ENCODE assay signal across 31 cellular contexts in genomic region chr9:34556951-34557350, GRCh38. TPM values are rescaled to one million over a fixed set of nuclear protein-coding genes. Genes with fewer than 3 reads are reported as not detected.
"Had no signal": no experiment of that assay in that cellular context is flagged by ENCODE, and none has a peak within 500 bp of the region (broad histone marks: within the 10 kb centered on the region; RNA-seq: fewer than 3 reads in every experiment).

No MANE protein-coding gene starts in this region.

- H3K27me3 ChIP-seq: ascending aorta, gastrocnemius medialis had no signal

- H3K4me3 ChIP-seq: ascending aorta, gastrocnemius medialis had no signal

- H3K4me1 Mint-ChIP-seq: activated B cell treated with CpG ODN at 0.5 μM for 24 hours; activated T-helper 17 cell treated with anti-CD3 and anti-CD28 coated beads, Interleukin-2, amount 50 U/mL, for 72 hours; central memory CD8-positive, alpha-beta T cell had no signal

- H3K27ac Mint-ChIP-seq: activated B cell treated with CpG ODN at 0.5 μM for 24 hours; activated CD8-positive, alpha-beta T cell treated with anti-CD3 and anti-CD28 coated beads for 36 hours; activated naive CD8-positive, alpha-beta T cell; activated T-helper 17 cell treated with anti-CD3 and anti-CD28 coated beads, Interleukin-2, amount 50 U/mL, for 72 hours; T-helper 17 cell; T-helper 2 cell treated with Interferon-gamma antibody and Interleukin-4, amounts not matched to agents 5 μg/mL and 100 μg/mL, for 36 hours had no signal

- H3K27ac ChIP-seq: ascending aorta, brain microvascular endothelial cell, foreskin keratinocyte, WERI-Rb-1 had no signal

- H3K4me3 Mint-ChIP-seq: activated B cell treated with CpG ODN at 0.5 μM for 24 hours; activated CD8-positive, alpha-beta T cell treated with anti-CD3 and anti-CD28 coated beads for 36 hours; activated naive CD8-positive, alpha-beta T cell; activated T-cell treated with anti-CD3 and anti-CD28 coated beads, Interleukin-2, amount 50 U/mL, for 4 hours; activated T-helper 17 cell treated with anti-CD3 and anti-CD28 coated beads, Interleukin-2, amount 50 U/mL, for 72 hours; central memory CD8-positive, alpha-beta T cell; T-helper 17 cell; T-helper 2 cell treated with Interferon-gamma antibody and Interleukin-4, amounts not matched to agents 5 μg/mL and 100 μg/mL, for 36 hours had no signal

- H3K36me3 Mint-ChIP-seq: activated naive CD8-positive, alpha-beta T cell had no signal

- H3K4me1 ChIP-seq: ascending aorta, foreskin keratinocyte had no signal

- H3K9me3 Mint-ChIP-seq: activated B cell treated with CpG ODN at 0.5 μM for 24 hours; activated CD8-positive, alpha-beta T cell treated with anti-CD3 and anti-CD28 coated beads for 36 hours; activated T-helper 17 cell treated with anti-CD3 and anti-CD28 coated beads, Interleukin-2, amount 50 U/mL, for 72 hours; central memory CD8-positive, alpha-beta T cell; T-helper 2 cell treated with Interferon-gamma antibody and Interleukin-4, amounts not matched to agents 5 μg/mL and 100 μg/mL, for 36 hours had no signal

- H3K9me3 ChIP-seq: ascending aorta, gastrocnemius medialis had no signal

- H3K36me3 ChIP-seq: ascending aorta, brain microvascular endothelial cell had no signal

- DNase-seq: activated B cell treated with CpG ODN at 0.5 μM for 24 hours; activated CD4-positive, alpha-beta T cell treated with anti-CD3 and anti-CD28 coated beads for 48 hours; activated CD4-positive, alpha-beta T cell treated with anti-CD3 and anti-CD28 coated beads, Interleukin-2, amount 50 U/mL, for 1 hour; activated CD4-positive, alpha-beta T cell treated with anti-CD3 and anti-CD28 coated beads, Interleukin-2, amount 50 U/mL, for 48 hours; activated CD8-positive, alpha-beta memory T cell treated with anti-CD3 and anti-CD28 coated beads for 24 hours; activated CD8-positive, alpha-beta T cell treated with anti-CD3 and anti-CD28 coated beads for 36 hours; activated effector memory CD4-positive, alpha-beta T cell treated with Interleukin-2 at 50 U/mL for 16 hours; activated gamma-delta T cell treated with Interleukin-2 at 50 U/mL for 16 hours; activated naive CD4-positive, alpha-beta T cell treated with anti-CD3 and anti-CD28 coated beads, Interleukin-2, amount 50 U/mL, for 16 hours; activated naive CD4-positive, alpha-beta T cell treated with Interleukin-2 at 50 U/mL for 16 hours; activated T-cell treated with anti-CD3 and anti-CD28 coated beads, Interleukin-2, amount 50 U/mL, for 4 hours; amniotic stem cell; brain microvascular endothelial cell; cortex of kidney; dermis blood vessel endothelial cell; effector CD4-positive, alpha-beta T cell; foreskin keratinocyte; gastrocnemius medialis; glutamatergic neuron; T-helper 1 cell; T-helper 17 cell; T1000; WERI-Rb-1 had no signal

RNA-seq across cellular contexts. Expression of gene CNTFR, which starts 32.6 kb away (rescaled TPM):
- total RNA-seq: activated B cell treated with CpG ODN at 0.5 μM for 24 hours; activated CD8-positive, alpha-beta T cell treated with anti-CD3 and anti-CD28 coated beads for 36 hours; activated T-helper 17 cell treated with anti-CD3 and anti-CD28 coated beads, Interleukin-2, amount 50 U/mL, for 72 hours; bronchial epithelial cell; dermis blood vessel endothelial cell; epithelial cell of proximal tubule; esophagus mucosa; foreskin keratinocyte; T-helper 17 cell had no signal
- polyA plus RNA-seq: foreskin keratinocyte had no signal

RNA-seq across cellular contexts. Expression of gene ENHO, which starts 34.2 kb away (rescaled TPM):
- total RNA-seq: activated B cell treated with CpG ODN at 0.5 μM for 24 hours; activated CD8-positive, alpha-beta T cell treated with anti-CD3 and anti-CD28 coated beads for 36 hours; activated T-cell treated with anti-CD3 and anti-CD28 coated beads, Interleukin-2, amount 50 U/mL, for 4 hours; activated T-helper 17 cell treated with anti-CD3 and anti-CD28 coated beads, Interleukin-2, amount 50 U/mL, for 72 hours; ascending aorta; bronchial epithelial cell; dermis blood vessel endothelial cell; foreskin keratinocyte had no signal
